In the genomic region with DNA sequence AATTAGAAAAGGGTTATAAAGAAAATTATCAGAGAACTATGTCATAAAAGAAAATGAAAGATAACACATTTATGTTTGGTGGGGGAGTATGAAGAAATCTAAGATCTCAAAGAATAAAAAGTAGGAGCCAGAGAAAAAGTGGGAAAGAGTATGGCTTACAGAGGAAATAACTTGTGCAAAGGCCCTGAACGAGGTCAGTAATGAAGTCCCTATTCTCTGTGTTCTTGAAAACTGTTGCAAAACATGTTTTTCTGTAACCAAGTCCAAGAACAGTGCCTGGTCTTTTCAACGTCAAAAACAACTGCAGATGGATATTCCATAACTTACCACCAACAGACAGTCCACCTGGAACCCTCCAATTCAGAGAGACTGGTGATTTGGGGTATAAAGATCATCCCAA, we compare ENCODE assay signal across 28 cellular contexts.
"Had no signal": no experiment of that assay in that cellular context is flagged by ENCODE, and none has a peak within 500 bp of the region (broad histone marks: within the 10 kb centered on the region; RNA-seq: fewer than 3 reads in every experiment).

No MANE protein-coding gene starts in this region.

- H3K9me3 ChIP-seq: ovary, psoas muscle, right lobe of liver, sigmoid colon, suprapubic skin, testis, tibial artery, transverse colon, upper lobe of right lung, uterus had no signal

- ATAC-seq: naive thymus-derived CD8-positive, alpha-beta T cell; natural killer cell treated with Interleukin-12 subunit alpha and Interleukin-12 subunit beta and Interleukin-15 and Interleukin-18, amount 100 ng/mL, for 72 hours; psoas muscle; right lobe of liver; stimulated activated memory B cell treated with anti-CD40 and anti-IgM and Interleukin-4, amounts not matched to agents 10 μg/mL and 1 μg/mL and 100 μg/mL, for 72 hours; stimulated activated naive CD8-positive, alpha-beta T cell treated with anti-CD3 and anti-CD28 coated beads, Interleukin-15, amount 100 ng/mL, for 72 hours; stimulated activated naive CD8-positive, alpha-beta T cell treated with anti-CD3 and anti-CD28 coated beads, Interleukin-15, Interleukin-2, amounts not matched to agents 100 U/mL and 50 U/mL, for 24 hours; upper lobe of right lung had no signal

- H3K27ac ChIP-seq: neural progenitor cell, ovary, parathyroid adenoma, psoas muscle, right lobe of liver, sigmoid colon, suprapubic skin, testis, tibial artery, transverse colon, upper lobe of right lung, uterus had no signal

- H3K4me3 ChIP-seq: neural progenitor cell, ovary, psoas muscle, right lobe of liver, sigmoid colon, suprapubic skin, testis, tibial artery, transverse colon, upper lobe of right lung, uterus had no signal

- H3K4me1 ChIP-seq: neural progenitor cell, parathyroid adenoma, psoas muscle, right lobe of liver, sigmoid colon, suprapubic skin, testis, tibial artery, transverse colon, upper lobe of right lung, uterus had no signal

- H3K36me3 ChIP-seq: neural progenitor cell, ovary, right lobe of liver, sigmoid colon, suprapubic skin, tibial artery, transverse colon, upper lobe of right lung, uterus had no signal

- H3K27me3 ChIP-seq: neural progenitor cell, ovary, right lobe of liver, sigmoid colon, suprapubic skin, testis, tibial artery, transverse colon, upper lobe of right lung, uterus had no signal

- DNase-seq: naive B cell; naive thymus-derived CD8-positive, alpha-beta T cell; occipital lobe; ovary; posterior cingulate gyrus; psoas muscle; right lobe of liver; sigmoid colon; small intestine; stimulated activated CD4-positive, alpha-beta T cell treated with anti-CD3 and anti-CD28 coated beads, Interleukin-12 subunit alpha, Interleukin-12 subunit beta, amount 100 ng/mL, for 4 hours; stimulated activated CD4-positive, alpha-beta T cell treated with anti-CD3 and anti-CD28 coated beads, Interleukin-1b, Interleukin-23, amount 100 ng/mL, for 48 hours; stimulated activated CD4-positive, alpha-beta T cell treated with anti-CD3 and anti-CD28 coated beads, Interleukin-4, amount 100 ng/mL, for 1 hour; stimulated activated CD4-positive, alpha-beta T cell treated with anti-CD3 and anti-CD28 coated beads, Interleukin-4, amount 100 ng/mL, for 4 hours; stimulated activated CD8-positive, alpha-beta memory T cell treated with anti-CD3 and anti-CD28 coated beads, Interleukin-4, amount 100 ng/mL, for 48 hours; stimulated activated naive CD4-positive, alpha-beta T cell; stimulated activated naive CD8-positive, alpha-beta T cell treated with anti-CD3 and anti-CD28 coated beads, Interleukin-15, amount 100 ng/mL, for 72 hours; stimulated activated naive CD8-positive, alpha-beta T cell treated with anti-CD3 and anti-CD28 coated beads, Interleukin-15, Interleukin-2, amounts not matched to agents 100 U/mL and 50 U/mL, for 24 hours; substantia nigra; testis; tibial artery; transverse colon; upper lobe of right lung; uterus had no signal
